In the genomic region with DNA sequence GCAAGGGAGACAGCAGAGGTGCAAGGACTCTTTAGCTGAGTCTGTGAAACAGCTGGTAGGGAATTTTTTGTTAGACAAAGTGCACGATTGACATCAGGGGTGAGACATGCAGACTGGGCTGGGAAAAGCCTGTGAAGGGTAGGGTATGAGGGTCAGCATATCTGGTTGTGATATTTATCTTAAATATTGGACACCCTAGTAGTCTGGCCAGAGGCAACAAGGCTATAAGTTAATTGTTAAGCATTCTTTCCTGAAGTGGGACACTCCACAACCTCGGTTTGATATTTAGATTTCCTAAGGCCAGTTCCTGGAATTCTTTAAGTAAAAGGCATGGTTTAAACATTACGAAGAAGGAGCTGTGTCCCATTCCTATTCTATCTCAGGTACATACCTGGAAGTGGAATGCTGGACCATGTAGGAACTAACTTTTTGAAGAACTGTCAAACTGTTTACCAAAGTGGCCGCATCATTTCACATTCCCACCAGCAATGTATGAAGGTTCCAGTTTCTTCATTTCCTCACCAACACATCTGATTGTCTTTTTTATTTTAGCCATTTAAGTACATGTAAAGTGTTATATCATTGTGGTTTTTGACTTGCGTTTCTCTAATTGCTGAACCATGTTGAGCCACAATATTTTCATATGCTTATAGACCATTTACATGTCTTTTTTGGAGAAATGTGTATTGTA, we compare ENCODE assay signal across 18 cellular contexts. TPM values are rescaled to one million over a fixed set of nuclear protein-coding genes. Genes with fewer than 3 reads are reported as not detected.
DNase-seq lines count a peak whose midpoint lies in the region; ATAC-seq and TF ChIP-seq lines count a peak whose summit lies in the region.
"Had no signal": no experiment of that assay in that cellular context is flagged by ENCODE, and none has a peak within 500 bp of the region (broad histone marks: within the 10 kb centered on the region; RNA-seq: fewer than 3 reads in every experiment).

No MANE protein-coding gene starts in this region.

- H3F3A ChIP-seq in GM23248 (ENCODE audit: insufficient read depth) = peaks cover 25% of the 10 kb centered on the region; the same call in 1 of the 2 replicates

- ATAC-seq in GM19463 (IDR thresholded peaks at IDR 0.05; ENCODE audit: unreplicated experiment) (peak; percentile 17), HG02840 (IDR thresholded peaks at IDR 0.05; ENCODE audit: low FRiP score, unreplicated experiment) (peak; percentile 32), Panc1 (peak; percentile 32; the same call in 1 of the 2 replicates), GM19467 (IDR thresholded peaks at IDR 0.05; ENCODE audit: unreplicated experiment) (no peak), HG02970 (IDR thresholded peaks at IDR 0.05; ENCODE audit: low FRiP score, unreplicated experiment) (no peak)

- no peak overlapping the region for H3K4me2 ChIP-seq in GM23248 (ENCODE audit: unreplicated experiment)

- peaks cover 96% of the 10 kb centered on the region for H3K79me2 ChIP-seq in GM23248 (ENCODE audit: insufficient read depth)

- peaks cover 15% of the 10 kb centered on the region; the same call in 1 of the 2 replicates for H3K9me3 ChIP-seq in Panc1 (ENCODE audit: control insufficient read depth, insufficient read depth, low read depth, low read length)
- H3K9me3 ChIP-seq in GM23248 (ENCODE audit: low read depth) = peaks cover 3% of the 10 kb centered on the region

- H3K9me3 Mint-ChIP-seq in progenitor cell of endocrine pancreas (ENCODE audit: low read depth) = peaks cover 27% of the 10 kb centered on the region

- CTCF ChIA-PET in Panc1 (lab: Charles Lee) = no interaction called here

- no peak overlapping the region for H2AFZ ChIP-seq in GM23248

- H3K27ac Mint-ChIP-seq in progenitor cell of endocrine pancreas = peak overlapping the region; percentile 64
- H3K27ac Mint-ChIP-seq: B cell; CD4-positive, alpha-beta memory T cell; T-helper 2 cell treated with Interferon-gamma antibody and Interleukin-4, amounts not matched to agents 5 μg/mL and 100 μg/mL, for 36 hours had no signal

- H3K27me3 Mint-ChIP-seq in progenitor cell of endocrine pancreas = no peaks in the 10 kb centered on the region
- H3K27me3 Mint-ChIP-seq: B cell; CD4-positive, alpha-beta memory T cell had no signal

- H3K27me3 ChIP-seq in Panc1 (ENCODE audit: control insufficient read depth, insufficient read depth, low read length) (no peaks in the 10 kb centered on the region), GM23248 (replicated peaks; ENCODE audit: insufficient read depth) (no peaks in the 10 kb centered on the region)
- H3K27me3 ChIP-seq: MG63 had no signal

- in situ Hi-C loops in Panc1 (cut with HindIII; ENCODE audit: low pct_unique_long_range_greater_than_20kb, low sequenced_read_pairs) (no loop called here), GM23248 (cut with MboI) (no loop called here)

- WGBS in GM23248 (ENCODE audit: low coverage in 1 of 2, low lambda C conversion rate in 2 of 2, missing lambda C conversion rate in 2 of 2), 2 experiments = 88 to 92% methylated on average over 5 of the region's 5 CpGs

- H3K9me2 ChIP-seq in GM23248 (ENCODE audit: insufficient read depth) = no peaks in the 10 kb centered on the region

- peaks cover 11% of the 10 kb centered on the region; the same call in 1 of the 2 replicates for H3K4me1 ChIP-seq in Panc1 (ENCODE audit: control insufficient read depth, insufficient read depth, low read length)
- H3K4me1 ChIP-seq in GM23248 (ENCODE audit: insufficient read depth) = 0 out of 2 replicates have a peak, but pooled peaks cover 20% of the 10 kb centered on the region

- H3K4me3 Mint-ChIP-seq in progenitor cell of endocrine pancreas (ENCODE audit: low read depth) = no peak overlapping the region
- H3K4me3 Mint-ChIP-seq: B cell; CD4-positive, alpha-beta memory T cell; T-helper 2 cell treated with Interferon-gamma antibody and Interleukin-4, amounts not matched to agents 5 μg/mL and 100 μg/mL, for 36 hours had no signal

- H3K27ac ChIP-seq in Panc1 (ENCODE audit: low read length) (no peak overlapping the region), GM23248 (no peak overlapping the region)
- H3K27ac ChIP-seq: SJSA1 had no signal

- no peak for TF ChIP-seq CTCF in Panc1 (IDR thresholded peaks at IDR 0.05)
- TF ChIP-seq CTCF in progenitor cell of endocrine pancreas (IDR thresholded peaks at IDR 0.05; ENCODE audit: unreplicated experiment) = no peak

- intact Hi-C loops in Panc1 (cut with micrococcal nuclease; ENCODE audit: unreplicated experiment) = no loop called here

- peaks cover 23% of the 10 kb centered on the region for H3K36me3 Mint-ChIP-seq in progenitor cell of endocrine pancreas (ENCODE audit: insufficient read depth)

- BruUV-seq in Panc1 (replicated peaks; lab: Mats Ljungman, UMichigan) = no TSS peak

- H3K4me1 Mint-ChIP-seq in progenitor cell of endocrine pancreas (ENCODE audit: low read depth) = peaks cover 2% of the 10 kb centered on the region

- no peak overlapping the region for H3K9ac ChIP-seq in GM23248

- H4K20me1 ChIP-seq in GM23248 (ENCODE audit: insufficient read depth) = peaks cover 13% of the 10 kb centered on the region

- no peak for DNase-seq in Panc1 (ENCODE audit: low read depth, low spot score)
- no peak for DNase-seq in progenitor cell of endocrine pancreas (ENCODE audit: low spot score, unreplicated experiment)
- no peak for DNase-seq in GM23248
- no peak for DNase-seq in DMS153 (lab: John Stamatoyannopoulos, UW)
- DNase-seq: CD4-positive, alpha-beta memory T cell; DMS79 treated with DMSO at 0.1 percent for 48 hours; MG63; NCI-H1105 treated with DMSO at 0.1 percent for 48 hours; NCI-H187; NCI-H69; NK-92 treated with Interleukin-12 subunit alpha and Interleukin-12 subunit beta, amount 100 ng/mL, for 24 hours had no signal

- H3K36me3 ChIP-seq in Panc1 (ENCODE audit: control insufficient read depth, insufficient read depth, low read length) (no peaks in the 10 kb centered on the region), GM23248 (ENCODE audit: low read depth) (peaks cover 12% of the 10 kb centered on the region; the same call in 1 of the 2 replicates)
- H3K36me3 ChIP-seq: SJSA1 had no signal

- POLR2A ChIA-PET in Panc1 (lab: Charles Lee) = no interaction called here

- H3K4me3 ChIP-seq in Panc1 (ENCODE audit: low read depth in 2 of 2, low read length in 2 of 2) = no peak overlapping the region
- H3K4me3 ChIP-seq in GM23248 = no peak overlapping the region
- H3K4me3 ChIP-seq: MG63, SJSA1 had no signal

RNA-seq across cellular contexts. Expression of gene EHBP1, which starts 22.5 kb away (rescaled TPM):
- 46.1 TPM for total RNA-seq in Panc1 (2021; ENCODE audit: unreplicated experiment)
- polyA plus RNA-seq in Panc1 (2012; ENCODE audit: insufficient read length) = 24.6 TPM
- total RNA-seq in progenitor cell of endocrine pancreas = 45.6 and 49.9 TPM in 2 replicates
- total RNA-seq in GM23248 (2014; rRNA removed; shearing (Covaris generic)) = 53.0 and 56.8 TPM in 2 replicates
- polyA plus RNA-seq in GM23248 (2016; fragmentation: Nextera tagmentation; extraction: Ambion mirVana) = 36.8 and 41.3 TPM in 2 replicates

Comparison
In these comparisons a context has a peak if more than half of its experiments do, and no peak if none do; other contexts are left out.
1. ATAC-seq: peak in GM19463 (single experiment), HG02840 (single experiment) and Panc1 (single experiment); none in GM19467 (single experiment) and HG02970 (single experiment).